11 cellular contexts compared by ENCODE assay signal in the genomic region with DNA sequence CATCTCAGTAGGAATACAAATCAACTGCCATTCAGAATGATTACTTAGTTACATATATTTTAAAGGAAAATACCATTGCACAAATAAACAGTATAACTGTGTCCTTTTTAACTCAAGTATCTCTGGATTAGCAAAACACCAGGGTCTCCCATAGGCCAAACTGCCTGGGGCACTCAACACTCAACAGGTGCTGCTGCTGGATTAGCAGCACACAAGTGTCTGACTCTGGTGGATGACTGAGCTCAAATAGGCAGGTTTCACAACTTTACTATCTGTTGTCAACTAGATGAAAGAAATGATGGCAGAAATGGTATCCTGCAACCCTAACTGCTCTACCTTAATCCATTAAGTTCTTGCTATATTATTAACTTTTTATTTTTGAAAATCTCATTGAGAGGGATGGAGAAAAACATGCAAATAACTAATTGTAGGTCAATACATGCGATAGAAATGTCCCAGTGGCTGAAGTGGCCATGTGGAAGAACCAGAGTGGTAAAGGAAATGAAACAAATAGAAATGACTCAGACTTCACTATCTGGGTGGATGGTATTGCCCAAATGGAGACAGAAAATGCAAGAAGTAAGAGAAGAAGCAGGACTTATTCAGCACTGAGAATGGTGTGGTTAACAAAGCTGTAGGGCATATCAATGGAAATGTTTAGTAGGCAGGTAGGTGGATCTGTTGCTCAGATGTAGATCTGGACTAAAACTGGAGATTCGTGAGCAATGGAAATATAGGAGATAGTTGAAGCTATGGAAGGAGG.
DNase-seq lines count a peak whose midpoint lies in the region; ATAC-seq and TF ChIP-seq lines count a peak whose summit lies in the region.
"Had no signal": no experiment of that assay in that cellular context is flagged by ENCODE, and none has a peak within 500 bp of the region (broad histone marks: within the 10 kb centered on the region; RNA-seq: fewer than 3 reads in every experiment).

No MANE protein-coding gene starts in this region.

- H3K36me3 Mint-ChIP-seq in endothelial cell (ENCODE audit: low read depth, unreplicated experiment): no peaks in the 10 kb centered on the region
- H3K36me3 Mint-ChIP-seq: immature natural killer cell had no signal

- TF ChIP-seq CTCF in endothelial cell (IDR thresholded peaks at IDR 0.05; ENCODE audit: unreplicated experiment): no peak

- peaks cover 4% of the 10 kb centered on the region for H3K27me3 Mint-ChIP-seq in endothelial cell (ENCODE audit: unreplicated experiment)

- H3K27ac Mint-ChIP-seq in endothelial cell (ENCODE audit: unreplicated experiment): no peak overlapping the region
- H3K27ac Mint-ChIP-seq: immature natural killer cell had no signal

- DNase-seq in UCSD-AML1 (lab: John Stamatoyannopoulos, UW; ENCODE audit: unreplicated experiment) (no peak), endothelial cell (ENCODE audit: low spot score) (no peak), amniotic stem cell (lab: John Stamatoyannopoulos, UW) (no peak)
- DNase-seq: brain microvascular endothelial cell, immature natural killer cell, NCI-H1930 had no signal

- H3K4me1 Mint-ChIP-seq in endothelial cell (ENCODE audit: unreplicated experiment): no peaks in the 10 kb centered on the region
- H3K4me1 Mint-ChIP-seq: immature natural killer cell had no signal

- H3K4me3 Mint-ChIP-seq in endothelial cell (ENCODE audit: unreplicated experiment): no peak overlapping the region
- H3K4me3 Mint-ChIP-seq: immature natural killer cell had no signal

- ATAC-seq in GM18907 (IDR thresholded peaks at IDR 0.05; ENCODE audit: unreplicated experiment) (peak; percentile 99), GM21528 (IDR thresholded peaks at IDR 0.05; ENCODE audit: low FRiP score, unreplicated experiment) (peak; percentile 93), HG03378 (IDR thresholded peaks at IDR 0.05; ENCODE audit: unreplicated experiment) (peak; percentile 97), esophagus mucosa (peak; percentile 56)
- ATAC-seq: right cardiac atrium had no signal

- H3K9me3 Mint-ChIP-seq in endothelial cell (ENCODE audit: unreplicated experiment): no peaks in the 10 kb centered on the region
- H3K9me3 Mint-ChIP-seq: immature natural killer cell had no signal
